ENCODE assay signal across 2 cellular contexts in genomic region chr4:148477276-148477675, GRCh38.
TF ChIP-seq lines count a peak whose summit lies in the region.

No MANE protein-coding gene starts in this region.

TF ChIP-seq in GM23338, 12 proteins besides CTCF, POLR2A, EP300 and RAD21:
- TF ChIP-seq EZH2phosphoT487 (IDR thresholded peaks at IDR 0.05; ENCODE audit: unreplicated experiment) (no peak), POLR2AphosphoS5 (IDR thresholded peaks at IDR 0.05; ENCODE audit: low read depth) (no peak), ZNF331 (CRISPR knock-in tag; IDR thresholded peaks at IDR 0.05; ENCODE audit: low read depth) (no peak), ZNF462 (CRISPR knock-in tag; IDR thresholded peaks at IDR 0.05) (no peak), ZNF114 (CRISPR knock-in tag; IDR thresholded peaks at IDR 0.05) (no peak), STAT1 (IDR thresholded peaks at IDR 0.05; ENCODE audit: unreplicated experiment) (no peak), NANOG (IDR thresholded peaks at IDR 0.05; ENCODE audit: borderline replicate concordance) (peak; percentile 24; the same call in 1 of the 2 replicates)
TF ChIP-seq in GM23338: peak in this region for 1.

TF ChIP-seq in H1, 55 proteins besides CTCF, POLR2A, EP300 and RAD21:
- TF ChIP-seq TEAD4 (IDR thresholded peaks at IDR 0.05; ENCODE audit: low read depth, low read length) (peak; percentile 77), POLR2AphosphoS5 (IDR thresholded peaks at IDR 0.05; ENCODE audit: low read depth, low read length) (no peak), CTBP2 (IDR thresholded peaks at IDR 0.05; ENCODE audit: borderline replicate concordance, insufficient read depth, insufficient read length, low read length) (no peak)
TF ChIP-seq in H1: peak in this region for 1.
